Comparison of ENCODE assay signal across 11 cellular contexts in genomic region chr4:40212674-40213504, GRCh38. TPM values are rescaled to one million over a fixed set of nuclear protein-coding genes. Genes with fewer than 3 reads are reported as not detected.
DNase-seq lines count a peak whose midpoint lies in the region; ATAC-seq, FAIRE-seq and TF ChIP-seq lines count a peak whose summit lies in the region.
"Had no signal": no experiment of that assay in that cellular context is flagged by ENCODE, and none has a peak within 500 bp of the region (broad histone marks: within the 10 kb centered on the region; RNA-seq: fewer than 3 reads in every experiment).

No MANE protein-coding gene starts in this region.

- POLR2A ChIA-PET in Panc1 (lab: Charles Lee) (no interaction called here), K562 (lab: Yijun Ruan, JAX) (interaction anchor here (0.6 to 2.6 kb wide), 6 partner anchors 9 to 26 kb away, joined by 3 to 8 read pairs (median 4); no protein-coding TSS in a partner anchor)

- CTCF ChIA-PET in Panc1 (lab: Charles Lee) (no interaction called here), K562 (lab: Yijun Ruan, JAX; ENCODE audit: low intra/inter-chr PET ratio) (no interaction called here)

- peak overlapping the region; percentile 66 for H3K4me3 Mint-ChIP-seq in activated CD4-positive, alpha-beta T cell treated with anti-CD3 and anti-CD28 coated beads, Interleukin-2, amount 10 ng/mL, durations not matched to agents 24 days and 14 days
- H3K4me3 Mint-ChIP-seq in stimulated activated naive B cell treated with anti-CD40 and anti-IgM and Interleukin-4, amounts not matched to agents 10 μg/mL and 1 μg/mL and 100 μg/mL, for 72 hours = peak overlapping the region; percentile 0 to 24

- no peak overlapping the region for H3K9ac ChIP-seq in K562 (ENCODE audit: insufficient read depth in 1 of 2, low read depth in 2 of 2, low read length in 2 of 2)

- TF ChIP-seq POLR2A in K562 (conservative IDR thresholded peaks at IDR 0.05) = no peak

- H3K4me3 ChIP-seq in Panc1 (ENCODE audit: low read depth in 2 of 2, low read length in 2 of 2) = no peak overlapping the region
- H3K4me3 ChIP-seq in K562 = no peak overlapping the region
- H3K4me3 ChIP-seq: gastroesophageal sphincter had no signal

- H2AFZ ChIP-seq in K562 (ENCODE audit: low read depth, low read length) = peak overlapping the region; percentile 8; the same call in 1 of the 2 replicates

- DNase-seq in activated CD4-positive, alpha-beta T cell treated with anti-CD3 and anti-CD28 coated beads, Interleukin-2, amount 10 ng/mL, durations not matched to agents 24 days and 14 days = no peak
- no peak for DNase-seq in activated CD4-positive, alpha-beta T cell treated with anti-CD3 and anti-CD28 coated beads, Interleukin-2, amount 50 U/mL, for 1 hour
- no peak for DNase-seq in Panc1 (ENCODE audit: low read depth, low spot score)
- DNase-seq in K562 (ENCODE audit: extremely low read depth in 1 of 4, low spot score in 3 of 4) = no peak
- no peak for DNase-seq in stimulated activated naive B cell treated with anti-CD40 and anti-IgM and Interleukin-4, amounts not matched to agents 10 μg/mL and 1 μg/mL and 100 μg/mL, for 72 hours
- DNase-seq in mesenteric fat pad (ENCODE audit: low spot score) = no peak
- no peak for DNase-seq in stimulated activated CD4-positive, alpha-beta T cell treated with anti-CD3 and anti-CD28 coated beads, Interleukin-2, amount 100 ng/mL, for 24 hours
- DNase-seq: NCI-H2081, right cardiac atrium had no signal

- no peaks in the 10 kb centered on the region for H3K9me3 ChIP-seq in Panc1 (ENCODE audit: control insufficient read depth, insufficient read depth, low read depth, low read length)
- no peaks in the 10 kb centered on the region for H3K9me3 ChIP-seq in K562 (replicated peaks; ENCODE audit: control insufficient read depth, insufficient read depth, low read depth, low read length)
- H3K9me3 ChIP-seq: gastroesophageal sphincter had no signal

- H3K27me3 Mint-ChIP-seq in activated CD4-positive, alpha-beta T cell treated with anti-CD3 and anti-CD28 coated beads, Interleukin-2, amount 10 ng/mL, durations not matched to agents 24 days and 14 days = no peaks in the 10 kb centered on the region
- no peaks in the 10 kb centered on the region for H3K27me3 Mint-ChIP-seq in stimulated activated naive B cell treated with anti-CD40 and anti-IgM and Interleukin-4, amounts not matched to agents 10 μg/mL and 1 μg/mL and 100 μg/mL, for 72 hours

- ATAC-seq in Panc1 (no peak), K562 (no peak), esophagus mucosa (no peak)
- ATAC-seq in stimulated activated naive B cell treated with anti-CD40 and anti-IgM and Interleukin-4, amounts not matched to agents 10 μg/mL and 1 μg/mL and 100 μg/mL, for 72 hours (replicated peaks) = peak in 1 of 2 donors; percentile 26
- ATAC-seq: gastroesophageal sphincter, right cardiac atrium had no signal

- TF ChIP-seq CTCF in Panc1 (IDR thresholded peaks at IDR 0.05) (no peak), K562 (IDR thresholded peaks at IDR 0.05 in 2 of 3, conservative IDR thresholded peaks at IDR 0.05 in 1 of 3; ENCODE audit: insufficient read depth in 2 of 3, low read depth in 1 of 3, low read length in 3 of 3) (no peak)

- H3K9me3 Mint-ChIP-seq in activated CD4-positive, alpha-beta T cell treated with anti-CD3 and anti-CD28 coated beads, Interleukin-2, amount 10 ng/mL, durations not matched to agents 24 days and 14 days = no peaks in the 10 kb centered on the region
- H3K9me3 Mint-ChIP-seq in stimulated activated naive B cell treated with anti-CD40 and anti-IgM and Interleukin-4, amounts not matched to agents 10 μg/mL and 1 μg/mL and 100 μg/mL, for 72 hours = peaks cover 0 to 3% of the 10 kb centered on the region in 2 donors

- BruUV-seq in Panc1 (replicated peaks; lab: Mats Ljungman, UMichigan) (no TSS peak), K562 (replicated peaks; lab: Mats Ljungman, UMichigan) (no TSS peak)

- H3K27ac Mint-ChIP-seq in activated CD4-positive, alpha-beta T cell treated with anti-CD3 and anti-CD28 coated beads, Interleukin-2, amount 10 ng/mL, durations not matched to agents 24 days and 14 days = peak overlapping the region; percentile 82
- H3K27ac Mint-ChIP-seq in stimulated activated naive B cell treated with anti-CD40 and anti-IgM and Interleukin-4, amounts not matched to agents 10 μg/mL and 1 μg/mL and 100 μg/mL, for 72 hours = peak overlapping the region; percentile 90

- peaks cover 81% of the 10 kb centered on the region for H3K4me1 Mint-ChIP-seq in activated CD4-positive, alpha-beta T cell treated with anti-CD3 and anti-CD28 coated beads, Interleukin-2, amount 10 ng/mL, durations not matched to agents 24 days and 14 days
- H3K4me1 Mint-ChIP-seq in stimulated activated naive B cell treated with anti-CD40 and anti-IgM and Interleukin-4, amounts not matched to agents 10 μg/mL and 1 μg/mL and 100 μg/mL, for 72 hours = peaks cover 57 to 95% of the 10 kb centered on the region in 2 donors

- TF ChIP-seq EP300 in K562 (IDR thresholded peaks at IDR 0.05; ENCODE audit: low read length) = no peak

- FAIRE-seq in K562 (lab: Jason Lieb, UNC) = no peak

- H3K36me3 Mint-ChIP-seq in activated CD4-positive, alpha-beta T cell treated with anti-CD3 and anti-CD28 coated beads, Interleukin-2, amount 10 ng/mL, durations not matched to agents 24 days and 14 days (ENCODE audit: low read depth) = peaks cover 83% of the 10 kb centered on the region
- peaks cover 43 to 56% of the 10 kb centered on the region in 2 donors for H3K36me3 Mint-ChIP-seq in stimulated activated naive B cell treated with anti-CD40 and anti-IgM and Interleukin-4, amounts not matched to agents 10 μg/mL and 1 μg/mL and 100 μg/mL, for 72 hours

- in situ Hi-C loops in Panc1 (cut with HindIII; ENCODE audit: low pct_unique_long_range_greater_than_20kb, low sequenced_read_pairs) (no loop called here), K562 (cut with MboI) (no loop called here)

- no peaks in the 10 kb centered on the region for H3K27me3 ChIP-seq in Panc1 (ENCODE audit: control insufficient read depth, insufficient read depth, low read length)
- no peaks in the 10 kb centered on the region for H3K27me3 ChIP-seq in K562 (ENCODE audit: control insufficient read depth in 2 of 2, insufficient read depth in 2 of 2, low read length in 2 of 2)
- H3K27me3 ChIP-seq: gastroesophageal sphincter had no signal

- H3K4me2 ChIP-seq in K562 (ENCODE audit: insufficient read depth, low read length) = peak overlapping the region; percentile 31

- TF ChIP-seq RAD21 in K562 (CRISPR knock-in tag; conservative IDR thresholded peaks at IDR 0.05 in 1 of 2, IDR thresholded peaks at IDR 0.05 in 1 of 2) = no peak

- peaks cover 97% of the 10 kb centered on the region for H3K79me2 ChIP-seq in K562 (ENCODE audit: control insufficient read depth, insufficient read depth, low read length)

- peaks cover 5% of the 10 kb centered on the region; the same call in 1 of the 2 replicates for H3K4me1 ChIP-seq in Panc1 (ENCODE audit: control insufficient read depth, insufficient read depth, low read length)
- peaks cover 15 to 28% of the 10 kb centered on the region in 2 experiments; a peak in 4 of 5 replicates for H3K4me1 ChIP-seq in K562 (replicated peaks in 1 of 2; ENCODE audit: control insufficient read depth in 2 of 2, insufficient read depth in 2 of 2, low read length in 2 of 2)
- H3K4me1 ChIP-seq: gastroesophageal sphincter had no signal

- WGBS in K562 (ENCODE audit: insufficient coverage, low coverage, missing lambda C conversion rate) = 9% methylated on average over 6 of the region's 6 CpGs

- H3K9me1 ChIP-seq in K562 (ENCODE audit: control insufficient read depth, insufficient read depth, low read length) = no peaks in the 10 kb centered on the region

- no peaks in the 10 kb centered on the region for H3K36me3 ChIP-seq in Panc1 (ENCODE audit: control insufficient read depth, insufficient read depth, low read length)
- H3K36me3 ChIP-seq in K562 (ENCODE audit: control insufficient read depth, insufficient read depth, low read length) = peaks cover 62% of the 10 kb centered on the region
- H3K36me3 ChIP-seq: gastroesophageal sphincter had no signal

- intact Hi-C loops in activated CD4-positive, alpha-beta T cell treated with anti-CD3 and anti-CD28 coated beads, Interleukin-2, amount 10 ng/mL, durations not matched to agents 24 days and 14 days (cut with micrococcal nuclease) = no loop called here
- intact Hi-C loops in Panc1 (cut with micrococcal nuclease; ENCODE audit: unreplicated experiment) = no loop called here
- intact Hi-C loops in K562 (cut with micrococcal nuclease) = no loop called here

- no peaks in the 10 kb centered on the region for H4K20me1 ChIP-seq in K562 (replicated peaks; ENCODE audit: control insufficient read depth, insufficient read depth, low read length)

- H3K27ac ChIP-seq in Panc1 (ENCODE audit: low read length) = peak overlapping the region; percentile 39; the same call in 1 of the 2 replicates
- H3K27ac ChIP-seq in K562 (ENCODE audit: extremely low read depth, low read depth, low read length) = peak overlapping the region; percentile 14; the same call in 1 of the 3 replicates
- H3K27ac ChIP-seq: gastroesophageal sphincter had no signal

TF ChIP-seq in K562, 482 proteins besides CTCF, POLR2A, EP300 and RAD21 (continues in another document):
- TF ChIP-seq CBFA2T3 (IDR thresholded peaks at IDR 0.05) (peak; percentile 8; the same call in 1 of the 2 replicates), TEAD2 (tag; IDR thresholded peaks at IDR 0.05) (no peak)

RNA-seq across cellular contexts. Expression of gene RHOH, which starts 16.1 kb away (rescaled TPM):
- 98.1 and 107 TPM in 2 replicates for total RNA-seq in activated CD4-positive, alpha-beta T cell treated with anti-CD3 and anti-CD28 coated beads, Interleukin-2, amount 10 ng/mL, durations not matched to agents 24 days and 14 days
- total RNA-seq in Panc1 (2021; ENCODE audit: unreplicated experiment) (1.2 TPM), K562 (2014; rRNA removed) (15.8 and 20.3 TPM in 2 replicates), K562 (2014; rRNA removed; fragmentation: Illumina TruSeq; extraction: Trizol) (18.1 and 19.0 TPM in 2 replicates), K562 (2015; rRNA removed; fragmentation: Illumina TruSeq; extraction: Trizol) (17.3 and 17.4 TPM in 2 replicates), K562 (2021) (24.0 and 26.3 TPM in 2 replicates), mesenteric fat pad (3.9 TPM), esophagus mucosa (1.2 TPM)
- polyA plus RNA-seq in Panc1 (2012; ENCODE audit: insufficient read length) = 0.29 TPM
- 11.2 and 13.2 TPM in 2 replicates for total RNA-seq in K562 (2011; cell fraction: chromatin; rRNA removed; ENCODE audit: low replicate concordance)
- total RNA-seq in K562 (2011; cell fraction: nucleolus; rRNA removed) = 5.3 and 7.5 TPM in 2 replicates
- 13.0 and 13.2 TPM in 2 replicates for total RNA-seq in K562 (2011; cell fraction: nucleoplasm; rRNA removed)
- polyA plus RNA-seq in K562 (2011; rRNA removed) (1.4 and 14.3 TPM in 2 replicates), K562 (2014; fragmentation: Illumina TruSeq; extraction: Trizol) (25.5 and 26.7 TPM in 2 replicates), K562 (2014; fragmentation: Nextera tagmentation; extraction: Ambion mirVana) (10 to 100 TPM; 27.2 to 37.7 TPM), K562 (2014; rRNA removed) (23.2 and 32.5 TPM in 2 replicates)
- 1.2 and 10.9 TPM in 2 replicates for polyA plus RNA-seq in K562 (2011; cell fraction: cytosol; rRNA removed)
- polyA plus RNA-seq in K562 (2011; cell fraction: nucleus; rRNA removed) = 1.3 and 6.8 TPM in 2 replicates
- polyA plus RNA-seq in K562 (2012) = 25.9 and 68.3 TPM in 2 replicates
- 1.8 and 13.2 TPM in 2 replicates for polyA minus RNA-seq in K562 (2011; rRNA and poly(A)+ RNA removed)
- polyA minus RNA-seq in K562 (2011; cell fraction: cytosol; rRNA and poly(A)+ RNA removed) = 0.91 and 4.9 TPM in 2 replicates
- 0.89 and 6.3 TPM in 2 replicates for polyA minus RNA-seq in K562 (2011; cell fraction: nucleus; rRNA and poly(A)+ RNA removed)
